In genomic region chr4:119016636-119017035, GRCh38 we compare ENCODE assay signal across 16 cellular contexts.
DNase-seq lines count a peak whose midpoint lies in the region; TF ChIP-seq lines count a peak whose summit lies in the region.
"Had no signal": no experiment of that assay in that cellular context is flagged by ENCODE, and none has a peak within 500 bp of the region (broad histone marks: within the 10 kb centered on the region; RNA-seq: fewer than 3 reads in every experiment).

No MANE protein-coding gene starts in this region.

- H3K9ac ChIP-seq in mucosa of rectum (ENCODE audit: low read depth in 1 of 2, low read length in 2 of 2): no peak overlapping the region

- H3K9me3 ChIP-seq in mucosa of rectum (ENCODE audit: control insufficient read depth in 2 of 2, low read length in 2 of 2) (no peaks in the 10 kb centered on the region), tibial artery (no peaks in the 10 kb centered on the region)

- H3K9me3 Mint-ChIP-seq in activated CD4-positive, alpha-beta T cell treated with anti-CD3 and anti-CD28 coated beads, Interleukin-2, amount 10 ng/mL, durations not matched to agents 7 days and 5 days: no peaks in the 10 kb centered on the region
- H3K9me3 Mint-ChIP-seq: T-helper 2 cell treated with Interferon-gamma antibody and Interleukin-4, amounts not matched to agents 5 μg/mL and 100 μg/mL, for 36 hours had no signal

- DNase-seq in GM04504 (ENCODE audit: low read depth) (peak; percentile 87), choroid plexus epithelial cell (ENCODE audit: low read depth) (peak; percentile 84), tibial artery (no peak), NCI-H1105 (lab: John Stamatoyannopoulos, UW) (no peak)
- no peak for DNase-seq in activated CD4-positive, alpha-beta T cell treated with anti-CD3 and anti-CD28 coated beads, Interleukin-2, amount 10 ng/mL, durations not matched to agents 7 days and 5 days
- DNase-seq in activated CD8-positive, alpha-beta memory T cell treated with anti-CD3 and anti-CD28 coated beads, Interleukin-2, amount 50 U/mL, for 48 hours: no peak
- DNase-seq: activated CD4-positive, alpha-beta T cell treated with anti-CD3 and anti-CD28 coated beads, Interleukin-2, amount 50 U/mL, for 4 hours; activated effector memory CD4-positive, alpha-beta T cell treated with anti-CD3 and anti-CD28 coated beads, Interleukin-2, amount 50 U/mL, for 16 hours; KG1; NCI-H146; NCI-H748 treated with DMSO at 0.1 percent for 48 hours; posterior cingulate gyrus; RPMI8226 had no signal

- H3K27me3 Mint-ChIP-seq in activated CD4-positive, alpha-beta T cell treated with anti-CD3 and anti-CD28 coated beads, Interleukin-2, amount 10 ng/mL, durations not matched to agents 7 days and 5 days: peaks cover 21% of the 10 kb centered on the region

- no peak overlapping the region for H3K4me3 Mint-ChIP-seq in activated CD4-positive, alpha-beta T cell treated with anti-CD3 and anti-CD28 coated beads, Interleukin-2, amount 10 ng/mL, durations not matched to agents 7 days and 5 days
- H3K4me3 Mint-ChIP-seq: T-helper 2 cell treated with Interferon-gamma antibody and Interleukin-4, amounts not matched to agents 5 μg/mL and 100 μg/mL, for 36 hours had no signal

- no peaks in the 10 kb centered on the region for H3K36me3 Mint-ChIP-seq in activated CD4-positive, alpha-beta T cell treated with anti-CD3 and anti-CD28 coated beads, Interleukin-2, amount 10 ng/mL, durations not matched to agents 7 days and 5 days (ENCODE audit: low read depth)

- CTCF ChIA-PET in activated CD4-positive, alpha-beta T cell treated with anti-CD3 and anti-CD28 coated beads, Interleukin-2, amount 10 ng/mL, durations not matched to agents 7 days and 5 days (lab: Charles Lee): no interaction called here

- intact Hi-C loops in tibial artery (cut with DNase I; ENCODE audit: low total_unique reads): loop anchor here (2.0 kb wide), 1 partner anchor 28 kb away; no protein-coding TSS in a partner anchor

- H3K4me1 Mint-ChIP-seq in activated CD4-positive, alpha-beta T cell treated with anti-CD3 and anti-CD28 coated beads, Interleukin-2, amount 10 ng/mL, durations not matched to agents 7 days and 5 days: no peaks in the 10 kb centered on the region

- H3K27me3 ChIP-seq in mucosa of rectum (ENCODE audit: control insufficient read depth in 2 of 2, insufficient read depth in 2 of 2, low read length in 2 of 2) (no peaks in the 10 kb centered on the region), tibial artery (no peaks in the 10 kb centered on the region)

- POLR2A ChIA-PET in activated CD4-positive, alpha-beta T cell treated with anti-CD3 and anti-CD28 coated beads, Interleukin-2, amount 10 ng/mL, durations not matched to agents 7 days and 5 days (lab: Charles Lee): no interaction called here

- H3K4me3 ChIP-seq in choroid plexus epithelial cell (ENCODE audit: low read depth, low read length) (no peak overlapping the region), mucosa of rectum (ENCODE audit: low read length in 2 of 2) (no peak overlapping the region), tibial artery (no peak overlapping the region)
- H3K4me3 ChIP-seq: lung had no signal

- H3K27ac ChIP-seq in mucosa of rectum (ENCODE audit: low read depth in 2 of 2, low read length in 2 of 2) (peak overlapping the region; percentile 39 to 63), tibial artery (peak overlapping the region; percentile 68 to 81)

- H3K36me3 ChIP-seq in mucosa of rectum (ENCODE audit: control insufficient read depth in 2 of 2, insufficient read depth in 2 of 2, low read length in 2 of 2) (no peaks in the 10 kb centered on the region), tibial artery (no peaks in the 10 kb centered on the region)

- H3K27ac Mint-ChIP-seq in activated CD4-positive, alpha-beta T cell treated with anti-CD3 and anti-CD28 coated beads, Interleukin-2, amount 10 ng/mL, durations not matched to agents 7 days and 5 days: no peak overlapping the region
- H3K27ac Mint-ChIP-seq: T-helper 2 cell treated with Interferon-gamma antibody and Interleukin-4, amounts not matched to agents 5 μg/mL and 100 μg/mL, for 36 hours had no signal

- TF ChIP-seq CTCF in choroid plexus epithelial cell (conservative IDR thresholded peaks at IDR 0.05; ENCODE audit: low read depth, low read length): no peak
- TF ChIP-seq CTCF in tibial artery (IDR thresholded peaks at IDR 0.05): no peak

- no peaks in the 10 kb centered on the region for H3K4me1 ChIP-seq in mucosa of rectum (ENCODE audit: control insufficient read depth in 2 of 2, insufficient read depth in 2 of 2, low read length in 2 of 2)
- peaks cover 0 to 78% (median 11%) of the 10 kb centered on the region in 4 donors for H3K4me1 ChIP-seq in tibial artery

Comparison
In these comparisons a context has a peak if more than half of its experiments do, and no peak if none do; other contexts are left out.
1. DNase-seq: peak in GM04504 (single experiment) and choroid plexus epithelial cell (single experiment); none in tibial artery (0 of 2), activated CD4-positive, alpha-beta T cell treated with anti-CD3 and anti-CD28 coated beads, Interleukin-2, amount 10 ng/mL, durations not matched to agents 7 days and 5 days (single experiment), NCI-H1105 (single experiment) and activated CD8-positive, alpha-beta memory T cell treated with anti-CD3 and anti-CD28 coated beads, Interleukin-2, amount 50 U/mL, for 48 hours (single experiment).